Comparison of ENCODE assay signal across 9 cellular contexts in genomic region chr2:68789603-68790002, GRCh38. TPM values are rescaled to one million over a fixed set of nuclear protein-coding genes. Genes with fewer than 3 reads are reported as not detected.
DNase-seq lines count a peak whose midpoint lies in the region; ATAC-seq, FAIRE-seq and TF ChIP-seq lines count a peak whose summit lies in the region.
"Had no signal": no experiment of that assay in that cellular context is flagged by ENCODE, and none has a peak within 500 bp of the region (broad histone marks: within the 10 kb centered on the region; RNA-seq: fewer than 3 reads in every experiment).

No MANE protein-coding gene starts in this region.

- peak; percentile 97 for FAIRE-seq in GM18507 (lab: Jason Lieb, UNC)

- WGBS in esophagus muscularis mucosa: 89% methylated on average over 7 of the region's 7 CpGs

- no peak for TF ChIP-seq CTCF in GM20000 (IDR thresholded peaks at IDR 0.05; ENCODE audit: extremely low read depth, missing control alignments)
- TF ChIP-seq CTCF in esophagus muscularis mucosa (IDR thresholded peaks at IDR 0.05): no peak

- peak; percentile 99 for ATAC-seq in HG03175 (IDR thresholded peaks at IDR 0.05; ENCODE audit: unreplicated experiment)

- peaks cover 0 to 5% (median 0%) of the 10 kb centered on the region in 4 donors for H3K4me1 ChIP-seq in esophagus muscularis mucosa

- H3K27ac ChIP-seq in esophagus muscularis mucosa (replicated peaks in 1 of 4): no peak overlapping the region
- H3K27ac ChIP-seq: thoracic aorta had no signal

- DNase-seq in GM18507 (ENCODE audit: extremely low spot score, insufficient read length, low read depth): peak; percentile 83
- peak; percentile 87 for DNase-seq in GM20000 (ENCODE audit: low spot score)
- DNase-seq in esophagus muscularis mucosa (ENCODE audit: extremely low spot score): peak; percentile 55
- no peak for DNase-seq in DMS114 treated with DMSO at 0.1 percent for 48 hours (lab: John Stamatoyannopoulos, UW; ENCODE audit: unreplicated experiment)
- no peak for DNase-seq in NCI-H1105 (lab: John Stamatoyannopoulos, UW)
- DNase-seq in mesenteric fat pad (ENCODE audit: low spot score): no peak
- no peak for DNase-seq in NCI-H226

- TF ChIP-seq EP300 in esophagus muscularis mucosa (IDR thresholded peaks at IDR 0.05): no peak

- H3K4me3 ChIP-seq in esophagus muscularis mucosa: no peak overlapping the region
- H3K4me3 ChIP-seq: thoracic aorta had no signal

- H3K9me3 ChIP-seq in esophagus muscularis mucosa: no peaks in the 10 kb centered on the region
- H3K9me3 ChIP-seq: thoracic aorta had no signal

- H3K27me3 ChIP-seq in esophagus muscularis mucosa: no peaks in the 10 kb centered on the region

- H3K36me3 ChIP-seq in esophagus muscularis mucosa: peaks cover 0 to 37% (median 7%) of the 10 kb centered on the region in 4 donors
- H3K36me3 ChIP-seq: thoracic aorta had no signal

- intact Hi-C loops in esophagus muscularis mucosa (cut with DNase I): no loop called here

- TF ChIP-seq POLR2A in esophagus muscularis mucosa (IDR thresholded peaks at IDR 0.05; ENCODE audit: low read depth): no peak

RNA-seq across cellular contexts. Expression of gene ARHGAP25, which starts 55.0 kb away (rescaled TPM):
- total RNA-seq in esophagus muscularis mucosa (1 to 10 TPM; 3.7 to 9.3 (median 5.4) TPM), mesenteric fat pad (15.6 TPM)

Comparison
In these comparisons a context has a peak if more than half of its experiments do, and no peak if none do; other contexts are left out.
1. DNase-seq: peak in GM18507 (single experiment), GM20000 (single experiment) and esophagus muscularis mucosa (single experiment); none in DMS114 treated with DMSO at 0.1 percent for 48 hours (single experiment), NCI-H1105 (single experiment), mesenteric fat pad (single experiment) and NCI-H226 (single experiment).